ENCODE assay signal across 33 cellular contexts in genomic region chrX:51857159-51857733, GRCh38.
"Had no signal": no experiment of that assay in that cellular context is flagged by ENCODE, and none has a peak within 500 bp of the region (broad histone marks: within the 10 kb centered on the region; RNA-seq: fewer than 3 reads in every experiment).

No MANE protein-coding gene starts in this region.

- ATAC-seq: activated CD4-positive, CD25-positive, alpha-beta regulatory T cell treated with anti-CD3 and anti-CD28 coated beads, Interleukin-2, amount 50 U/mL, for 24 hours; activated CD8-positive, alpha-beta memory T cell treated with anti-CD3 and anti-CD28 coated beads, Interleukin-2, amount 10 ng/mL, durations not matched to agents 7 days and 5 days; activated CD8-positive, alpha-beta T cell treated with anti-CD3 and anti-CD28 coated beads, Interleukin-2, amount 10 ng/mL, durations not matched to agents 7 days and 5 days; activated T-cell treated with anti-CD3 and anti-CD28 coated beads, Interleukin-2, amount 50 U/mL, for 72 hours; heart left ventricle; T-cell had no signal

- H3K27ac Mint-ChIP-seq: activated B cell treated with CpG ODN at 0.5 μM for 24 hours; activated CD4-positive, alpha-beta memory T cell treated with anti-CD3 and anti-CD28 coated beads for 36 hours; activated CD8-positive, alpha-beta memory T cell treated with anti-CD3 and anti-CD28 coated beads, Interleukin-2, amount 10 ng/mL, durations not matched to agents 7 days and 5 days; activated CD8-positive, alpha-beta T cell treated with anti-CD3 and anti-CD28 coated beads, Interleukin-2, amount 10 ng/mL, durations not matched to agents 7 days and 5 days; activated naive CD8-positive, alpha-beta T cell; activated T-cell treated with anti-CD3 and anti-CD28 coated beads, Interleukin-2, amount 50 U/mL, for 72 hours; dendritic cell treated with granulocyte-macrophage colony-stimulating factor and Interleukin-4, amounts not matched to agents 40 ng/mL and 50 ng/mL, for 4 days; T-cell; T-helper 1 cell treated with Interleukin-12 subunit alpha and Interleukin-12 subunit beta and Interleukin-4 antibody, amounts not matched to agents 30 μg/mL and 1 μg/mL, for 36 hours; T-helper 2 cell treated with Interferon-gamma antibody and Interleukin-4, amounts not matched to agents 5 μg/mL and 100 μg/mL, for 36 hours had no signal

- H3K4me3 Mint-ChIP-seq: activated B cell treated with CpG ODN at 0.5 μM for 24 hours; activated CD4-positive, alpha-beta memory T cell treated with anti-CD3 and anti-CD28 coated beads for 36 hours; activated CD8-positive, alpha-beta memory T cell treated with anti-CD3 and anti-CD28 coated beads, Interleukin-2, amount 10 ng/mL, durations not matched to agents 7 days and 5 days; activated CD8-positive, alpha-beta T cell treated with anti-CD3 and anti-CD28 coated beads, Interleukin-2, amount 10 ng/mL, durations not matched to agents 7 days and 5 days; activated naive CD8-positive, alpha-beta T cell; activated T-cell treated with anti-CD3 and anti-CD28 coated beads, Interleukin-2, amount 50 U/mL, for 72 hours; central memory CD8-positive, alpha-beta T cell; dendritic cell treated with granulocyte-macrophage colony-stimulating factor and Interleukin-4, amounts not matched to agents 40 ng/mL and 50 ng/mL, for 4 days; T-cell; T-helper 1 cell treated with Interleukin-12 subunit alpha and Interleukin-12 subunit beta and Interleukin-4 antibody, amounts not matched to agents 30 μg/mL and 1 μg/mL, for 36 hours; T-helper 2 cell treated with Interferon-gamma antibody and Interleukin-4, amounts not matched to agents 5 μg/mL and 100 μg/mL, for 36 hours had no signal

- H3K27me3 Mint-ChIP-seq: activated B cell treated with CpG ODN at 0.5 μM for 24 hours; activated CD4-positive, alpha-beta memory T cell treated with anti-CD3 and anti-CD28 coated beads for 36 hours; activated CD8-positive, alpha-beta memory T cell treated with anti-CD3 and anti-CD28 coated beads, Interleukin-2, amount 10 ng/mL, durations not matched to agents 7 days and 5 days; activated naive CD8-positive, alpha-beta T cell; central memory CD8-positive, alpha-beta T cell; dendritic cell treated with granulocyte-macrophage colony-stimulating factor and Interleukin-4, amounts not matched to agents 40 ng/mL and 50 ng/mL, for 4 days; T-cell had no signal

- H3K4me1 Mint-ChIP-seq: activated B cell treated with CpG ODN at 0.5 μM for 24 hours; activated CD8-positive, alpha-beta memory T cell treated with anti-CD3 and anti-CD28 coated beads, Interleukin-2, amount 10 ng/mL, durations not matched to agents 7 days and 5 days had no signal

- H3K36me3 ChIP-seq: adrenal gland, ascending aorta, brain microvascular endothelial cell, esophagus squamous epithelium, WERI-Rb-1 had no signal

- H3K9me3 ChIP-seq: adrenal gland had no signal

- FAIRE-seq: bronchial epithelial cell had no signal

- H3K4me3 ChIP-seq: adrenal gland, ascending aorta, coronary artery, dorsolateral prefrontal cortex, esophagus squamous epithelium, heart left ventricle had no signal

- H3K9me3 Mint-ChIP-seq: central memory CD8-positive, alpha-beta T cell had no signal

- H3K27ac ChIP-seq: adrenal gland, ascending aorta, brain microvascular endothelial cell, coronary artery, dorsolateral prefrontal cortex, epithelial cell of prostate, esophagus squamous epithelium, heart left ventricle, WERI-Rb-1 had no signal

- H3K27me3 ChIP-seq: ascending aorta, brain microvascular endothelial cell, esophagus squamous epithelium, heart left ventricle had no signal

- H3K4me1 ChIP-seq: adrenal gland, ascending aorta, esophagus squamous epithelium, heart left ventricle had no signal

- DNase-seq: activated B cell treated with CpG ODN at 0.5 μM for 24 hours; activated CD4-positive, alpha-beta memory T cell treated with anti-CD3 and anti-CD28 coated beads for 36 hours; activated CD4-positive, alpha-beta T cell treated with anti-CD3 and anti-CD28 coated beads for 48 hours; activated CD8-positive, alpha-beta memory T cell treated with anti-CD3 and anti-CD28 coated beads, Interleukin-2, amount 10 ng/mL, durations not matched to agents 7 days and 5 days; activated CD8-positive, alpha-beta memory T cell treated with anti-CD3 and anti-CD28 coated beads, Interleukin-2, amount 50 U/mL, for 4 hours; activated CD8-positive, alpha-beta T cell treated with anti-CD3 and anti-CD28 coated beads, Interleukin-2, amount 10 ng/mL, durations not matched to agents 7 days and 5 days; activated gamma-delta T cell; activated naive CD4-positive, alpha-beta T cell treated with anti-CD3 and anti-CD28 coated beads, Interleukin-2, amount 50 U/mL, for 16 hours; activated naive CD4-positive, alpha-beta T cell treated with Interleukin-2 at 50 U/mL for 16 hours; activated T-cell treated with anti-CD3 and anti-CD28 coated beads, Interleukin-2, amount 50 U/mL, for 1 hour; activated T-cell treated with anti-CD3 and anti-CD28 coated beads, Interleukin-2, amount 50 U/mL, for 72 hours; adrenal gland; amygdala; brain microvascular endothelial cell; dorsolateral prefrontal cortex; effector memory CD4-positive, alpha-beta T cell; esophagus squamous epithelium; foreskin melanocyte; heart left ventricle; hypothalamus; T-cell; T1000; WERI-Rb-1 had no signal
